ENCODE assay signal across 1 cellular context in the genomic region with DNA sequence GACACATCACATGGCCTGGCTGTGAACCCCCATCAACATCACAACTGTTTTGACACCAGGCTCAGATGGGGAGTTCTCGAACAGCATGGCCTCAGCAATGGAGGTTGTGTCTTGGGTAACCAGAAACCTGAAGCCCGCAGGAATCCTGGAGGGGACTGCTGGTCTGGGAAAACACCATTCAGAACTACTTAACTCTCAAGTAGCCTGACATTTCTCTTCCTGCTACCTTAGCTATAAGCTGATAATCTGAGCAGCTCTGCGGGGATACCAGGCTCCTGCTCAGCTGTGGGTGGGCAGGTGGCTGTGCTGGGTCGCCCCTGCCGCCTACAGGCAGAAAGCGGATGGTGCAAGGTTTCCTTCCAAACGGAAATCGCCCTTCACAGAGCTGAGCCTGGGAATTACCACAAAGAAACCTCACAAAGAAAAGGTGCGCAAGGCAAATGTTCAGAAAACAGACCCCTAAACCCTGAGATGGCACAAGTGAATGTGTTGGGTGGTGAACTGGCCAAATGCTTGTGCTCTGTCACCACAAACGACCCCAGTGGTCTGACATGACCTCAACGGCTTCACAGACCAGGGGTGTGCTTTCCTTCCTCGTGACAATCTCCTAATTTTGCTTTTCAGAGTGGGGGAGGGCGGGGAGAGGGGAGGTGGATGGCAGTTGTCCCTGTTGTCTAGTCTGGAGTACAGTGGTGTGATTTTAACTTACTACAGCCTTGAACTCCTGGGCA.
TF ChIP-seq lines count a peak whose summit lies in the region.

No MANE protein-coding gene starts in this region.

TF ChIP-seq in HepG2, 621 proteins besides CTCF, POLR2A, EP300 and RAD21 (continued from another document and continues in another):
- TF ChIP-seq, protein P1, sequence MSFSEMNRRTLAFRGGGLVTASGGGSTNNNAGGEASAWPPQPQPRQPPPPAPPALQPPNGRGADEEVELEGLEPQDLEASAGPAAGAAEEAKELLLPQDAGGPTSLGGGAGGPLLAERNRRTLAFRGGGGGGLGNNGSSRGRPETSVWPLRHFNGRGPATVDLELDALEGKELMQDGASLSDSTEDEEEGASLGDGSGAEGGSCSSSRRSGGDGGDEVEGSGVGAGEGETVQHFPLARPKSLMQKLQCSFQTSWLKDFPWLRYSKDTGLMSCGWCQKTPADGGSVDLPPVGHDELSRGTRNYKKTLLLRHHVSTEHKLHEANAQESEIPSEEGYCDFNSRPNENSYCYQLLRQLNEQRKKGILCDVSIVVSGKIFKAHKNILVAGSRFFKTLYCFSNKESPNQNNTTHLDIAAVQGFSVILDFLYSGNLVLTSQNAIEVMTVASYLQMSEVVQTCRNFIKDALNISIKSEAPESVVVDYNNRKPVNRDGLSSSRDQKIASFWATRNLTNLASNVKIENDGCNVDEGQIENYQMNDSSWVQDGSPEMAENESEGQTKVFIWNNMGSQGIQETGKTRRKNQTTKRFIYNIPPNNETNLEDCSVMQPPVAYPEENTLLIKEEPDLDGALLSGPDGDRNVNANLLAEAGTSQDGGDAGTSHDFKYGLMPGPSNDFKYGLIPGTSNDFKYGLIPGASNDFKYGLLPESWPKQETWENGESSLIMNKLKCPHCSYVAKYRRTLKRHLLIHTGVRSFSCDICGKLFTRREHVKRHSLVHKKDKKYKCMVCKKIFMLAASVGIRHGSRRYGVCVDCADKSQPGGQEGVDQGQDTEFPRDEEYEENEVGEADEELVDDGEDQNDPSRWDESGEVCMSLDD (CRISPR knock-in tag; IDR thresholded peaks at IDR 0.05; ENCODE audit: borderline replicate concordance), result no peak; the same call in 1 of the 2 replicates
- no peak for TF ChIP-seq ZNF660 (CRISPR knock-in tag; IDR thresholded peaks at IDR 0.05; ENCODE audit: borderline replicate concordance, low read depth)
- no peak for TF ChIP-seq ZNF383 (CRISPR knock-in tag; IDR thresholded peaks at IDR 0.05; ENCODE audit: borderline replicate concordance)
- no peak for TF ChIP-seq CHD4 (IDR thresholded peaks at IDR 0.05; ENCODE audit: borderline replicate concordance, low read length)
- TF ChIP-seq RFXAP (CRISPR knock-in tag; IDR thresholded peaks at IDR 0.05; ENCODE audit: borderline replicate concordance), result no peak
- no peak for TF ChIP-seq IRX3 (CRISPR knock-in tag; IDR thresholded peaks at IDR 0.05; ENCODE audit: borderline replicate concordance, low read depth)
- peak; percentile 56; the same call in 1 of the 2 replicates for TF ChIP-seq ZNF333 (CRISPR knock-in tag; IDR thresholded peaks at IDR 0.05; ENCODE audit: borderline replicate concordance)
- TF ChIP-seq, protein P2, sequence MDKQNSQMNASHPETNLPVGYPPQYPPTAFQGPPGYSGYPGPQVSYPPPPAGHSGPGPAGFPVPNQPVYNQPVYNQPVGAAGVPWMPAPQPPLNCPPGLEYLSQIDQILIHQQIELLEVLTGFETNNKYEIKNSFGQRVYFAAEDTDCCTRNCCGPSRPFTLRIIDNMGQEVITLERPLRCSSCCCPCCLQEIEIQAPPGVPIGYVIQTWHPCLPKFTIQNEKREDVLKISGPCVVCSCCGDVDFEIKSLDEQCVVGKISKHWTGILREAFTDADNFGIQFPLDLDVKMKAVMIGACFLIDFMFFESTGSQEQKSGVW (CRISPR knock-in tag; IDR thresholded peaks at IDR 0.05; ENCODE audit: borderline replicate concordance), result no peak
- peak; percentile 34; the same call in 1 of the 2 replicates for TF ChIP-seq SOX5 (CRISPR knock-in tag; IDR thresholded peaks at IDR 0.05; ENCODE audit: borderline replicate concordance)
- TF ChIP-seq YEATS4 (CRISPR knock-in tag; IDR thresholded peaks at IDR 0.05; ENCODE audit: borderline replicate concordance), result no peak
- no peak for TF ChIP-seq NBN (conservative IDR thresholded peaks at IDR 0.05)
- TF ChIP-seq ZNF180 (CRISPR knock-in tag; IDR thresholded peaks at IDR 0.05; ENCODE audit: borderline replicate concordance, low read depth), result no peak
- TF ChIP-seq, protein P3, sequence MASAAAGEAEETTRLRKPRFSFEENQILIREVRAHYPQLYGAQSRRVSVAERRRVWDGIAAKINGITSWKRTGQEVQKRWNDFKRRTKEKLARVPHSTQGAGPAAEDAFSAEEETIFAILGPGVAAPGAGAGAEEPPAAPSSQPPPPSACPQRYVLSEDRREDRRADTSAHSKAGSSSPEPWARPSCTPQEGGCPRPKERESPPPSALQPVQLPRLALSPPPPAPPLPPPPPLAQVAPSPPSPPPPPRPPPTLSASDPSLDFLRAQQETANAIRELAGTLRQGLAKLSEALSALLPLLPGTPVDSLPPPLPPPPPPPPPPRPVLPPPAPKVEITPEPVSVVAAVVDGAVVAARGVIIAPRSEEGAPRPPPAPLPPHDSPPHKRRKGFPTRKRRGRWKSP (CRISPR knock-in tag; IDR thresholded peaks at IDR 0.05), result no peak
- TF ChIP-seq, protein P4, sequence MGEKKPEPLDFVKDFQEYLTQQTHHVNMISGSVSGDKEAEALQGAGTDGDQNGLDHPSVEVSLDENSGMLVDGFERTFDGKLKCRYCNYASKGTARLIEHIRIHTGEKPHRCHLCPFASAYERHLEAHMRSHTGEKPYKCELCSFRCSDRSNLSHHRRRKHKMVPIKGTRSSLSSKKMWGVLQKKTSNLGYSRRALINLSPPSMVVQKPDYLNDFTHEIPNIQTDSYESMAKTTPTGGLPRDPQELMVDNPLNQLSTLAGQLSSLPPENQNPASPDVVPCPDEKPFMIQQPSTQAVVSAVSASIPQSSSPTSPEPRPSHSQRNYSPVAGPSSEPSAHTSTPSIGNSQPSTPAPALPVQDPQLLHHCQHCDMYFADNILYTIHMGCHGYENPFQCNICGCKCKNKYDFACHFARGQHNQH (CRISPR knock-in tag; IDR thresholded peaks at IDR 0.05), result peak; percentile 88
- no peak for TF ChIP-seq NFIB (CRISPR knock-in tag; IDR thresholded peaks at IDR 0.05; ENCODE audit: borderline replicate concordance)
- TF ChIP-seq ZNF839 (CRISPR knock-in tag; IDR thresholded peaks at IDR 0.05; ENCODE audit: borderline replicate concordance), result peak; percentile 60; the same call in 1 of the 2 replicates
- no peak for TF ChIP-seq ZNF678 (CRISPR knock-in tag; IDR thresholded peaks at IDR 0.05)
- TF ChIP-seq HOXA3 (CRISPR knock-in tag; IDR thresholded peaks at IDR 0.05), result peak; percentile 58; the same call in 1 of the 2 replicates
- TF ChIP-seq NFYB (CRISPR knock-in tag; IDR thresholded peaks at IDR 0.05), result no peak
- no peak for TF ChIP-seq MATR3 (CRISPR knock-in tag; IDR thresholded peaks at IDR 0.05)
- no peak for TF ChIP-seq ZNF7 (CRISPR knock-in tag; IDR thresholded peaks at IDR 0.05)
- TF ChIP-seq RBAK (CRISPR knock-in tag; IDR thresholded peaks at IDR 0.05), result no peak
- no peak for TF ChIP-seq MYNN (CRISPR knock-in tag; IDR thresholded peaks at IDR 0.05; ENCODE audit: low read depth)
- TF ChIP-seq ZNF615 (CRISPR knock-in tag; IDR thresholded peaks at IDR 0.05; ENCODE audit: borderline replicate concordance), result no peak
- no peak for TF ChIP-seq TCF7L2 (IDR thresholded peaks at IDR 0.05; ENCODE audit: low read depth, low read length)
- 0 out of 2 replicates have a peak, but pooled peaks have one; percentile 51 for TF ChIP-seq SPEN (CRISPR knock-in tag; IDR thresholded peaks at IDR 0.05; ENCODE audit: low read depth)
- TF ChIP-seq, protein P5, sequence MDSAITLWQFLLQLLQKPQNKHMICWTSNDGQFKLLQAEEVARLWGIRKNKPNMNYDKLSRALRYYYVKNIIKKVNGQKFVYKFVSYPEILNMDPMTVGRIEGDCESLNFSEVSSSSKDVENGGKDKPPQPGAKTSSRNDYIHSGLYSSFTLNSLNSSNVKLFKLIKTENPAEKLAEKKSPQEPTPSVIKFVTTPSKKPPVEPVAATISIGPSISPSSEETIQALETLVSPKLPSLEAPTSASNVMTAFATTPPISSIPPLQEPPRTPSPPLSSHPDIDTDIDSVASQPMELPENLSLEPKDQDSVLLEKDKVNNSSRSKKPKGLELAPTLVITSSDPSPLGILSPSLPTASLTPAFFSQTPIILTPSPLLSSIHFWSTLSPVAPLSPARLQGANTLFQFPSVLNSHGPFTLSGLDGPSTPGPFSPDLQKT (CRISPR knock-in tag; IDR thresholded peaks at IDR 0.05; ENCODE audit: borderline replicate concordance), result no peak
- TF ChIP-seq ZNF616 (CRISPR knock-in tag; IDR thresholded peaks at IDR 0.05; ENCODE audit: low read depth), result no peak
- no peak for TF ChIP-seq PHF8 (CRISPR knock-in tag; IDR thresholded peaks at IDR 0.05)
- TF ChIP-seq, protein P6, sequence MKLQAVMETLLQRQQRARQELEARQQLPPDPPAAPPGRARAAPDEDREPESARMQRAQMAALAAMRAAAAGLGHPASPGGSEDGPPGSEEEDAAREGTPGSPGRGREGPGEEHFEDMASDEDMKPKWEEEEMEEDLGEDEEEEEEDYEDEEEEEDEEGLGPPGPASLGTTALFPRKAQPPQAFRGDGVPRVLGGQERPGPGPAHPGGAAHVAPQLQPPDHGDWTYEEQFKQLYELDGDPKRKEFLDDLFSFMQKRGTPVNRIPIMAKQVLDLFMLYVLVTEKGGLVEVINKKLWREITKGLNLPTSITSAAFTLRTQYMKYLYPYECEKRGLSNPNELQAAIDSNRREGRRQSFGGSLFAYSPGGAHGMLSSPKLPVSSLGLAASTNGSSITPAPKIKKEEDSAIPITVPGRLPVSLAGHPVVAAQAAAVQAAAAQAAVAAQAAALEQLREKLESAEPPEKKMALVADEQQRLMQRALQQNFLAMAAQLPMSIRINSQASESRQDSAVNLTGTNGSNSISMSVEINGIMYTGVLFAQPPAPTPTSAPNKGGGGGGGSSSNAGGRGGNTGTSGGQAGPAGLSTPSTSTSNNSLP (IDR thresholded peaks at IDR 0.05; ENCODE audit: low read depth, low read length), result no peak; the same call in none of the 2 replicates
- TF ChIP-seq RFX3 (CRISPR knock-in tag; IDR thresholded peaks at IDR 0.05), result no peak
- TF ChIP-seq ZNF879 (CRISPR knock-in tag; IDR thresholded peaks at IDR 0.05), result no peak
- TF ChIP-seq ZBTB42 (CRISPR knock-in tag; IDR thresholded peaks at IDR 0.05), result 0 out of 2 replicates have a peak, but pooled peaks have one; percentile 9
- no peak for TF ChIP-seq ZNF253 (CRISPR knock-in tag; IDR thresholded peaks at IDR 0.05; ENCODE audit: borderline replicate concordance)
- no peak; the same call in 1 of the 2 replicates for TF ChIP-seq WIZ (CRISPR knock-in tag; IDR thresholded peaks at IDR 0.05)
- TF ChIP-seq EHMT2 (IDR thresholded peaks at IDR 0.05; ENCODE audit: borderline replicate concordance, low read depth, low read length), result no peak
- TF ChIP-seq CEBPB (IDR thresholded peaks at IDR 0.05; ENCODE audit: borderline replicate concordance, low read depth, low read length), result 0 out of 2 replicates have a peak, but pooled peaks have one; percentile 29
- TF ChIP-seq ZNF343 (CRISPR knock-in tag; IDR thresholded peaks at IDR 0.05), result 0 out of 2 replicates have a peak, but pooled peaks have one; percentile 49
- peak; percentile 59; the same call in 1 of the 2 replicates for TF ChIP-seq ZNF235 (CRISPR knock-in tag; IDR thresholded peaks at IDR 0.05; ENCODE audit: borderline replicate concordance)
- TF ChIP-seq ZNF775 (CRISPR knock-in tag; IDR thresholded peaks at IDR 0.05; ENCODE audit: borderline replicate concordance), result no peak
- TF ChIP-seq NFE2L2 (IDR thresholded peaks at IDR 0.05; ENCODE audit: low read length), result peak; percentile 5; the same call in 1 of the 2 replicates
- no peak for TF ChIP-seq KMT2B (CRISPR knock-in tag; IDR thresholded peaks at IDR 0.05)
- TF ChIP-seq, protein P7, sequence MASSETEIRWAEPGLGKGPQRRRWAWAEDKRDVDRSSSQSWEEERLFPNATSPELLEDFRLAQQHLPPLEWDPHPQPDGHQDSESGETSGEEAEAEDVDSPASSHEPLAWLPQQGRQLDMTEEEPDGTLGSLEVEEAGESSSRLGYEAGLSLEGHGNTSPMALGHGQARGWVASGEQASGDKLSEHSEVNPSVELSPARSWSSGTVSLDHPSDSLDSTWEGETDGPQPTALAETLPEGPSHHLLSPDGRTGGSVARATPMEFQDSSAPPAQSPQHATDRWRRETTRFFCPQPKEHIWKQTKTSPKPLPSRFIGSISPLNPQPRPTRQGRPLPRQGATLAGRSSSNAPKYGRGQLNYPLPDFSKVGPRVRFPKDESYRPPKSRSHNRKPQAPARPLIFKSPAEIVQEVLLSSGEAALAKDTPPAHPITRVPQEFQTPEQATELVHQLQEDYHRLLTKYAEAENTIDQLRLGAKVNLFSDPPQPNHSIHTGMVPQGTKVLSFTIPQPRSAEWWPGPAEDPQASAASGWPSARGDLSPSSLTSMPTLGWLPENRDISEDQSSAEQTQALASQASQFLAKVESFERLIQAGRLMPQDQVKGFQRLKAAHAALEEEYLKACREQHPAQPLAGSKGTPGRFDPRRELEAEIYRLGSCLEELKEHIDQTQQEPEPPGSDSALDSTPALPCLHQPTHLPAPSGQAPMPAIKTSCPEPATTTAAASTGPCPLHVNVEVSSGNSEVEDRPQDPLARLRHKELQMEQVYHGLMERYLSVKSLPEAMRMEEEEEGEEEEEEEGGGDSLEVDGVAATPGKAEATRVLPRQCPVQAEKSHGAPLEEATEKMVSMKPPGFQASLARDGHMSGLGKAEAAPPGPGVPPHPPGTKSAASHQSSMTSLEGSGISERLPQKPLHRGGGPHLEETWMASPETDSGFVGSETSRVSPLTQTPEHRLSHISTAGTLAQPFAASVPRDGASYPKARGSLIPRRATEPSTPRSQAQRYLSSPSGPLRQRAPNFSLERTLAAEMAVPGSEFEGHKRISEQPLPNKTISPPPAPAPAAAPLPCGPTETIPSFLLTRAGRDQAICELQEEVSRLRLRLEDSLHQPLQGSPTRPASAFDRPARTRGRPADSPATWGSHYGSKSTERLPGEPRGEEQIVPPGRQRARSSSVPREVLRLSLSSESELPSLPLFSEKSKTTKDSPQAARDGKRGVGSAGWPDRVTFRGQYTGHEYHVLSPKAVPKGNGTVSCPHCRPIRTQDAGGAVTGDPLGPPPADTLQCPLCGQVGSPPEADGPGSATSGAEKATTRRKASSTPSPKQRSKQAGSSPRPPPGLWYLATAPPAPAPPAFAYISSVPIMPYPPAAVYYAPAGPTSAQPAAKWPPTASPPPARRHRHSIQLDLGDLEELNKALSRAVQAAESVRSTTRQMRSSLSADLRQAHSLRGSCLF (CRISPR knock-in tag; IDR thresholded peaks at IDR 0.05; ENCODE audit: borderline replicate concordance), result no peak
- TF ChIP-seq, protein P8, sequence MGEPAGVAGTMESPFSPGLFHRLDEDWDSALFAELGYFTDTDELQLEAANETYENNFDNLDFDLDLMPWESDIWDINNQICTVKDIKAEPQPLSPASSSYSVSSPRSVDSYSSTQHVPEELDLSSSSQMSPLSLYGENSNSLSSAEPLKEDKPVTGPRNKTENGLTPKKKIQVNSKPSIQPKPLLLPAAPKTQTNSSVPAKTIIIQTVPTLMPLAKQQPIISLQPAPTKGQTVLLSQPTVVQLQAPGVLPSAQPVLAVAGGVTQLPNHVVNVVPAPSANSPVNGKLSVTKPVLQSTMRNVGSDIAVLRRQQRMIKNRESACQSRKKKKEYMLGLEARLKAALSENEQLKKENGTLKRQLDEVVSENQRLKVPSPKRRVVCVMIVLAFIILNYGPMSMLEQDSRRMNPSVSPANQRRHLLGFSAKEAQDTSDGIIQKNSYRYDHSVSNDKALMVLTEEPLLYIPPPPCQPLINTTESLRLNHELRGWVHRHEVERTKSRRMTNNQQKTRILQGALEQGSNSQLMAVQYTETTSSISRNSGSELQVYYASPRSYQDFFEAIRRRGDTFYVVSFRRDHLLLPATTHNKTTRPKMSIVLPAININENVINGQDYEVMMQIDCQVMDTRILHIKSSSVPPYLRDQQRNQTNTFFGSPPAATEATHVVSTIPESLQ (CRISPR knock-in tag; conservative IDR thresholded peaks at IDR 0.05), result no peak
- no peak for TF ChIP-seq SIX4 (CRISPR knock-in tag; IDR thresholded peaks at IDR 0.05)
- TF ChIP-seq ISX (CRISPR knock-in tag; conservative IDR thresholded peaks at IDR 0.05), result no peak
- TF ChIP-seq RCOR2 (CRISPR knock-in tag; IDR thresholded peaks at IDR 0.05), result no peak
- peak; percentile 39; the same call in 1 of the 2 replicates for TF ChIP-seq MAZ (IDR thresholded peaks at IDR 0.05; ENCODE audit: borderline replicate concordance, low read depth, low read length)
- TF ChIP-seq MAZ (CRISPR knock-in tag; IDR thresholded peaks at IDR 0.05; ENCODE audit: low read depth), result peak; percentile 81
- TF ChIP-seq ZNF549 (CRISPR knock-in tag; IDR thresholded peaks at IDR 0.05), result no peak
- no peak for TF ChIP-seq ONECUT2 (CRISPR knock-in tag; IDR thresholded peaks at IDR 0.05)
